Comparison of ENCODE assay signal across 1 cellular context in genomic region chr17:50507871-50508572, GRCh38.
A peak's percentile ranks its signal among the peaks of the same experiment; 100 is the strongest.
TF ChIP-seq lines count a peak whose summit lies in the region.

MYCBPAP (plus strand) TSS chr17:50508439; CDS start chr17:50508675, 236 bp downstream.

TF ChIP-seq in K562, 482 proteins besides CTCF, POLR2A, EP300 and RAD21 (continued from another document):
- TF ChIP-seq, protein P1, sequence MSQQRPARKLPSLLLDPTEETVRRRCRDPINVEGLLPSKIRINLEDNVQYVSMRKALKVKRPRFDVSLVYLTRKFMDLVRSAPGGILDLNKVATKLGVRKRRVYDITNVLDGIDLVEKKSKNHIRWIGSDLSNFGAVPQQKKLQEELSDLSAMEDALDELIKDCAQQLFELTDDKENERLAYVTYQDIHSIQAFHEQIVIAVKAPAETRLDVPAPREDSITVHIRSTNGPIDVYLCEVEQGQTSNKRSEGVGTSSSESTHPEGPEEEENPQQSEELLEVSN (IDR thresholded peaks at IDR 0.05; ENCODE audit: borderline replicate concordance in 1 of 2, extremely low read depth in 1 of 2, insufficient read depth in 1 of 2, insufficient read length in 1 of 2, low read depth in 1 of 2, low read length in 1 of 2, poor library complexity in 1 of 2, severe bottlenecking in 1 of 2): peak in 1 of 2 experiments; percentile 32
- TF ChIP-seq CREM (IDR thresholded peaks at IDR 0.05; ENCODE audit: low read depth): peak; percentile 32; the same call in 1 of the 2 replicates
- TF ChIP-seq ZNF740 (CRISPR knock-in tag; IDR thresholded peaks at IDR 0.05): no peak
- TF ChIP-seq ZNF740 (tag; IDR thresholded peaks at IDR 0.05): no peak
- TF ChIP-seq CREB1 (IDR thresholded peaks at IDR 0.05): peak; percentile 32; the same call in 1 of the 2 replicates
- no peak for TF ChIP-seq CREB1 (CRISPR knock-in tag; IDR thresholded peaks at IDR 0.05)
- TF ChIP-seq, protein P2, sequence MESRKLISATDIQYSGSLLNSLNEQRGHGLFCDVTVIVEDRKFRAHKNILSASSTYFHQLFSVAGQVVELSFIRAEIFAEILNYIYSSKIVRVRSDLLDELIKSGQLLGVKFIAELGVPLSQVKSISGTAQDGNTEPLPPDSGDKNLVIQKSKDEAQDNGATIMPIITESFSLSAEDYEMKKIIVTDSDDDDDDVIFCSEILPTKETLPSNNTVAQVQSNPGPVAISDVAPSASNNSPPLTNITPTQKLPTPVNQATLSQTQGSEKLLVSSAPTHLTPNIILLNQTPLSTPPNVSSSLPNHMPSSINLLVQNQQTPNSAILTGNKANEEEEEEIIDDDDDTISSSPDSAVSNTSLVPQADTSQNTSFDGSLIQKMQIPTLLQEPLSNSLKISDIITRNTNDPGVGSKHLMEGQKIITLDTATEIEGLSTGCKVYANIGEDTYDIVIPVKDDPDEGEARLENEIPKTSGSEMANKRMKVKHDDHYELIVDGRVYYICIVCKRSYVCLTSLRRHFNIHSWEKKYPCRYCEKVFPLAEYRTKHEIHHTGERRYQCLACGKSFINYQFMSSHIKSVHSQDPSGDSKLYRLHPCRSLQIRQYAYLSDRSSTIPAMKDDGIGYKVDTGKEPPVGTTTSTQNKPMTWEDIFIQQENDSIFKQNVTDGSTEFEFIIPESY (CRISPR knock-in tag; IDR thresholded peaks at IDR 0.05): peak; percentile 60; the same call in 1 of the 2 replicates
- TF ChIP-seq ZBTB12 (CRISPR knock-in tag; IDR thresholded peaks at IDR 0.05): 0 out of 2 replicates have a peak, but pooled peaks have one; percentile 20
- no peak for TF ChIP-seq ZNF445 (CRISPR knock-in tag; IDR thresholded peaks at IDR 0.05; ENCODE audit: low read depth)
- no peak for TF ChIP-seq KDM1A (IDR thresholded peaks at IDR 0.05)
- no peak for TF ChIP-seq CEBPB (tag; IDR thresholded peaks at IDR 0.05)
- no peak for TF ChIP-seq HDAC3 (IDR thresholded peaks at IDR 0.05; ENCODE audit: borderline replicate concordance, partially characterized antibody)
TF ChIP-seq in K562: peak in this region for 7.
